24 cellular contexts compared by ENCODE assay signal in genomic region chr6:43211960-43212359, GRCh38. TPM values are rescaled to one million over a fixed set of nuclear protein-coding genes. Genes with fewer than 3 reads are reported as not detected.
A peak's percentile ranks its signal among the peaks of the same experiment; 100 is the strongest.
DNase-seq lines count a peak whose midpoint lies in the region; ATAC-seq, FAIRE-seq and TF ChIP-seq lines count a peak whose summit lies in the region.
"Had no signal": no experiment of that assay in that cellular context is flagged by ENCODE, and none has a peak within 500 bp of the region (broad histone marks: within the 10 kb centered on the region; RNA-seq: fewer than 3 reads in every experiment).

No MANE protein-coding gene starts in this region.

- H3K4me2 ChIP-seq in mammary epithelial cell (ENCODE audit: insufficient read depth, low read depth, low read length): no peak overlapping the region
- H3K4me2 ChIP-seq: PC-9 had no signal

- dilution Hi-C loops in mammary epithelial cell (cut with HindIII; ENCODE audit: low sequenced_read_pairs): no loop called here

- no peak for FAIRE-seq in bronchial epithelial cell (lab: Jason Lieb, UNC)
- FAIRE-seq: astrocyte had no signal

- in situ Hi-C loops in mammary epithelial cell (cut with MboI; ENCODE audit: low sequenced_read_pairs in 2 of 2): no loop called here

- H3K36me3 ChIP-seq in BE2C: no peaks in the 10 kb centered on the region
- H3K36me3 ChIP-seq in bronchial epithelial cell (ENCODE audit: control insufficient read depth, insufficient read depth, low read length): peaks cover 17% of the 10 kb centered on the region
- H3K36me3 ChIP-seq in sigmoid colon: peaks cover 0 to 47% (median 16%) of the 10 kb centered on the region in 4 donors
- H3K36me3 ChIP-seq in mammary epithelial cell (ENCODE audit: insufficient read depth, low read length): peaks cover 6% of the 10 kb centered on the region

- H4K20me1 ChIP-seq in mammary epithelial cell (ENCODE audit: insufficient read depth, low read length): no peaks in the 10 kb centered on the region

- H3K9me3 ChIP-seq in BE2C (no peaks in the 10 kb centered on the region), sigmoid colon (no peaks in the 10 kb centered on the region), mammary epithelial cell (replicated peaks; ENCODE audit: insufficient read depth, low read length) (no peaks in the 10 kb centered on the region)
- H3K9me3 ChIP-seq: gastrocnemius medialis, SJCRH30, suprapubic skin had no signal

- H3K4me1 ChIP-seq in BE2C: no peaks in the 10 kb centered on the region
- H3K4me1 ChIP-seq in sigmoid colon: no peaks in the 10 kb centered on the region
- H3K4me1 ChIP-seq in mammary epithelial cell (ENCODE audit: insufficient read depth, low read length): no peaks in the 10 kb centered on the region
- H3K4me1 ChIP-seq: gastrocnemius medialis, SJCRH30, suprapubic skin had no signal

- H3K4me3 ChIP-seq in BE2C (ENCODE audit: low read depth, low read length) (no peak overlapping the region), bronchial epithelial cell (ENCODE audit: low read depth, low read length) (no peak overlapping the region), sigmoid colon (no peak overlapping the region), mammary epithelial cell (replicated peaks in 1 of 3; ENCODE audit: insufficient read depth in 1 of 3, low read depth in 2 of 3, low read length in 3 of 3) (no peak overlapping the region)
- H3K4me3 ChIP-seq: coronary artery, gastrocnemius medialis, PC-9, SJCRH30, suprapubic skin had no signal

- no TSS peak for BruUV-seq in mammary epithelial cell (replicated peaks; lab: Mats Ljungman, UMichigan)

- intact Hi-C loops in sigmoid colon (cut with DNase I): no loop called here
- intact Hi-C loops in mammary epithelial cell (cut with micrococcal nuclease): no loop called here

- no peak for ATAC-seq in HG03432 (IDR thresholded peaks at IDR 0.05; ENCODE audit: unreplicated experiment)
- ATAC-seq: activated CD8-positive, alpha-beta T cell treated with anti-CD3 and anti-CD28 coated beads for 36 hours; gastrocnemius medialis; left cardiac atrium; T-helper 17 cell had no signal

- 15 to 46% methylated on average over 1 of the region's 1 CpG for WGBS in sigmoid colon, 2 donors
- WGBS in mammary epithelial cell (ENCODE audit: low coverage, missing lambda C conversion rate): 100% methylated on average over 1 of the region's 1 CpG

- no peak overlapping the region for H3K27ac ChIP-seq in sigmoid colon
- H3K27ac ChIP-seq in mammary epithelial cell (ENCODE audit: insufficient read depth, low read depth, low read length): no peak overlapping the region
- H3K27ac ChIP-seq: coronary artery, gastrocnemius medialis, PC-9, SJCRH30, suprapubic skin had no signal

- no peaks in the 10 kb centered on the region for H3K79me2 ChIP-seq in mammary epithelial cell (ENCODE audit: insufficient read depth, low read length)

- H3K27me3 ChIP-seq in BE2C (no peaks in the 10 kb centered on the region), bronchial epithelial cell (ENCODE audit: control insufficient read depth, insufficient read depth, low read length) (no peaks in the 10 kb centered on the region), sigmoid colon (no peaks in the 10 kb centered on the region), mammary epithelial cell (ENCODE audit: insufficient read depth, low read length) (no peaks in the 10 kb centered on the region)
- H3K27me3 ChIP-seq: gastrocnemius medialis, SJCRH30, suprapubic skin had no signal

- no peak overlapping the region for H2AFZ ChIP-seq in mammary epithelial cell (ENCODE audit: low read depth, low read length)
- H2AFZ ChIP-seq: PC-9 had no signal

- DNase-seq in BE2C (no peak), HT-29 (ENCODE audit: low spot score) (peak; percentile 21), bronchial epithelial cell (ENCODE audit: low read depth) (no peak), left kidney (ENCODE audit: low read depth, low spot score) (peak; percentile 48), sigmoid colon (no peak), mammary epithelial cell (no peak)
- DNase-seq in activated CD4-positive, alpha-beta T cell treated with anti-CD3 and anti-CD28 coated beads, Interleukin-2, amount 50 U/mL, for 48 hours: no peak
- DNase-seq: activated CD8-positive, alpha-beta T cell treated with anti-CD3 and anti-CD28 coated beads for 36 hours; activated T-cell treated with anti-CD3 and anti-CD28 coated beads, Interleukin-2, amount 50 U/mL, for 24 hours; CD8-positive, alpha-beta memory T cell; DMS79 treated with DMSO at 0.1 percent for 48 hours; gastrocnemius medialis; left cardiac atrium; midbrain; NCI-H1105 treated with DMSO at 0.1 percent for 48 hours; NCI-H526; PC-9; SJCRH30; stimulated activated CD4-positive, alpha-beta T cell treated with anti-CD3 and anti-CD28 coated beads, Interleukin-12 subunit alpha, Interleukin-12 subunit beta, amount 100 ng/mL, for 4 hours; T-helper 17 cell had no signal

- CTCF ChIA-PET in mammary epithelial cell (lab: Charles Lee; ENCODE audit: low non-redundant PET): no interaction called here

- no peak for TF ChIP-seq POLR2A in sigmoid colon (IDR thresholded peaks at IDR 0.05)

- no peak for TF ChIP-seq EP300 in sigmoid colon (IDR thresholded peaks at IDR 0.05)

- peak; percentile 32 for TF ChIP-seq CTCF in BE2C (IDR thresholded peaks at IDR 0.05; ENCODE audit: low read depth, low read length)
- TF ChIP-seq CTCF in bronchial epithelial cell (IDR thresholded peaks at IDR 0.05; ENCODE audit: insufficient read depth, low read length, severe bottlenecking): peak; percentile 12
- TF ChIP-seq CTCF in sigmoid colon (IDR thresholded peaks at IDR 0.05): no peak
- TF ChIP-seq CTCF in mammary epithelial cell (conservative IDR thresholded peaks at IDR 0.05 in 1 of 2, IDR thresholded peaks at IDR 0.05 in 1 of 2; ENCODE audit: extremely low read depth in 1 of 2, insufficient read depth in 1 of 2, low read depth in 1 of 2, low read length in 2 of 2): no peak

- H3K9ac ChIP-seq in mammary epithelial cell (ENCODE audit: insufficient read depth, low read length): no peak overlapping the region

RNA-seq across cellular contexts. Expression of gene DNPH1, which starts 17.3 kb away (rescaled TPM):
- polyA plus RNA-seq in BE2C (2012; ENCODE audit: insufficient read depth, insufficient read length, low read depth): 159 TPM
- total RNA-seq in HT-29 (2014; rRNA removed; shearing (Covaris generic)): 125 and 130 TPM in 2 replicates
- total RNA-seq in bronchial epithelial cell (59.8 and 75.4 TPM in 2 replicates), sigmoid colon (10 to 100 TPM; 32.1 to 96.0 (median 90.3) TPM), mammary epithelial cell (10 to 100 TPM; 55.2 to 56.9 TPM)
- polyA plus RNA-seq in sigmoid colon (100 to 1,000 TPM; 155 to 188 (median 163) TPM), mammary epithelial cell (112 TPM)
- polyA minus RNA-seq in mammary epithelial cell: 24.8 TPM

RNA-seq across cellular contexts. Expression of gene CUL9, which starts 30.0 kb away (rescaled TPM):
- 57.6 TPM for polyA plus RNA-seq in BE2C (2012; ENCODE audit: insufficient read depth, insufficient read length, low read depth)
- total RNA-seq in HT-29 (2014; rRNA removed; shearing (Covaris generic)): 13.5 and 17.2 TPM in 2 replicates
- total RNA-seq in bronchial epithelial cell: 29.0 and 36.4 TPM in 2 replicates
- total RNA-seq in sigmoid colon: 10 to 100 TPM; 21.7 to 49.6 (median 31.9) TPM
- 10 to 100 TPM in 2 of 3 donors, 1 to 10 TPM in 1; 5.1 to 32.9 (median 12.6) TPM for polyA plus RNA-seq in sigmoid colon
- 10 to 100 TPM; 25.0 to 48.2 TPM for total RNA-seq in mammary epithelial cell
- polyA plus RNA-seq in mammary epithelial cell: 24.9 TPM
- 34.5 TPM for polyA minus RNA-seq in mammary epithelial cell

RNA-seq across cellular contexts. Expression of gene TTBK1, which starts 31.3 kb away (rescaled TPM):
- polyA plus RNA-seq in BE2C (2012; ENCODE audit: insufficient read depth, insufficient read length, low read depth): 7.8 TPM
- total RNA-seq in HT-29 (2014; rRNA removed; shearing (Covaris generic)): 0.73 and 0.79 TPM in 2 replicates
- not detected in 2 replicates for total RNA-seq in bronchial epithelial cell
- total RNA-seq in sigmoid colon: under 1 TPM in 3 of 4 donors, not detected in 1; under 0.01 to 0.55 (median 0.27) TPM
- under 1 TPM; under 0.01 to 0.41 (median 0.23) TPM for polyA plus RNA-seq in sigmoid colon
- total RNA-seq in mammary epithelial cell: under 1 TPM in 1 of 2 donors, not detected in 1; under 0.01 TPM
- not detected for polyA plus RNA-seq in mammary epithelial cell
- not detected for polyA minus RNA-seq in mammary epithelial cell
- total RNA-seq: SJCRH30, suprapubic skin had no signal
- polyA plus RNA-seq: CD8-positive, alpha-beta memory T cell had no signal

RNA-seq across cellular contexts. Expression of gene SRF, which starts 40.9 kb away (rescaled TPM):
- polyA plus RNA-seq in BE2C (2012; ENCODE audit: insufficient read depth, insufficient read length, low read depth): 48.9 TPM
- 49.2 and 57.4 TPM in 2 replicates for total RNA-seq in HT-29 (2014; rRNA removed; shearing (Covaris generic))
- total RNA-seq in bronchial epithelial cell (10.8 and 20.1 TPM in 2 replicates), sigmoid colon (10 to 100 TPM; 64.2 to 96.9 (median 89.1) TPM), mammary epithelial cell (10 to 100 TPM; 35.7 to 41.2 TPM)
- polyA plus RNA-seq in sigmoid colon (10 to 100 TPM; 12.6 to 31.2 (median 13.9) TPM), mammary epithelial cell (33.0 TPM)
- 41.3 TPM for polyA minus RNA-seq in mammary epithelial cell

Comparison
In these comparisons a context has a peak if more than half of its experiments do, and no peak if none do; other contexts are left out.
1. DNase-seq: peak in HT-29 (single experiment) and left kidney (single experiment); none in BE2C (single experiment), bronchial epithelial cell (single experiment), sigmoid colon (single experiment), activated CD4-positive, alpha-beta T cell treated with anti-CD3 and anti-CD28 coated beads, Interleukin-2, amount 50 U/mL, for 48 hours (0 of 2) and mammary epithelial cell (single experiment).
2. CTCF ChIP-seq: peak in BE2C (single experiment) and bronchial epithelial cell (single experiment); none in sigmoid colon (0 of 4) and mammary epithelial cell (0 of 2).